8 cellular contexts compared by ENCODE assay signal in genomic region chr11:86138958-86139357, GRCh38.
DNase-seq lines count a peak whose midpoint lies in the region; ATAC-seq and TF ChIP-seq lines count a peak whose summit lies in the region.

No MANE protein-coding gene starts in this region.

- ATAC-seq in HG02938 (IDR thresholded peaks at IDR 0.05; ENCODE audit: unreplicated experiment): peak; percentile 82
- peak; percentile 36 for ATAC-seq in mucosa of descending colon
- ATAC-seq in WTC11: no peak

- H3K9me3 ChIP-seq in mucosa of descending colon: no peaks in the 10 kb centered on the region

- DNase-seq in activated naive CD4-positive, alpha-beta T cell treated with anti-CD3 and anti-CD28 coated beads for 36 hours: peak; percentile 48
- DNase-seq in activated naive CD4-positive, alpha-beta T cell (lab: John Stamatoyannopoulos, UW): no peak
- DNase-seq in RPMI7951 (ENCODE audit: low read depth) (peak; percentile 43), mucosa of descending colon (no peak), NCI-H1436 treated with DMSO at 0.1 percent for 48 hours (lab: John Stamatoyannopoulos, UW) (no peak), NCI-H2081 treated with DMSO at 0.1 percent for 48 hours (lab: John Stamatoyannopoulos, UW) (no peak), WTC11 (ENCODE audit: low spot score) (no peak)

- intact Hi-C loops in activated naive CD4-positive, alpha-beta T cell treated with anti-CD3 and anti-CD28 coated beads for 36 hours (cut with micrococcal nuclease): loop anchor here (1.0 to 5.0 kb wide), 8 partner anchors 14 to 453 kb away; no protein-coding TSS in a partner anchor
- intact Hi-C loops in mucosa of descending colon (cut with DNase I, micrococcal nuclease): no loop called here

- H3K9me3 Mint-ChIP-seq in activated naive CD4-positive, alpha-beta T cell treated with anti-CD3 and anti-CD28 coated beads for 36 hours: no peaks in the 10 kb centered on the region
- H3K9me3 Mint-ChIP-seq in WTC11: no peaks in the 10 kb centered on the region

- no peak overlapping the region for H3K4me3 ChIP-seq in mucosa of descending colon

- H3K4me3 Mint-ChIP-seq in activated naive CD4-positive, alpha-beta T cell treated with anti-CD3 and anti-CD28 coated beads for 36 hours: no peak overlapping the region
- no peak overlapping the region for H3K4me3 Mint-ChIP-seq in WTC11

- peaks cover 7% of the 10 kb centered on the region for H3K4me1 ChIP-seq in mucosa of descending colon (ENCODE audit: low read depth)

- POLR2A ChIA-PET in WTC11 (lab: Charles Lee): no interaction called here

- CTCF ChIA-PET in activated naive CD4-positive, alpha-beta T cell treated with anti-CD3 and anti-CD28 coated beads for 36 hours (lab: Charles Lee): interaction anchor here (1.6 kb wide), 1 partner anchor 72 kb away, joined by 5 read pairs; no protein-coding TSS in a partner anchor
- CTCF ChIA-PET in WTC11 (lab: Charles Lee): no interaction called here

- TF ChIP-seq CTCF in mucosa of descending colon (IDR thresholded peaks at IDR 0.05) (no peak), WTC11 (IDR thresholded peaks at IDR 0.05) (no peak)

- no peaks in the 10 kb centered on the region for H3K36me3 Mint-ChIP-seq in activated naive CD4-positive, alpha-beta T cell treated with anti-CD3 and anti-CD28 coated beads for 36 hours (ENCODE audit: low read depth)
- no peaks in the 10 kb centered on the region for H3K36me3 Mint-ChIP-seq in WTC11

- H3K27ac Mint-ChIP-seq in activated naive CD4-positive, alpha-beta T cell treated with anti-CD3 and anti-CD28 coated beads for 36 hours: peak overlapping the region; percentile 25
- H3K27ac Mint-ChIP-seq in WTC11: no peak overlapping the region

- peaks cover 13% of the 10 kb centered on the region for H3K4me1 Mint-ChIP-seq in activated naive CD4-positive, alpha-beta T cell treated with anti-CD3 and anti-CD28 coated beads for 36 hours (ENCODE audit: low read depth)
- no peaks in the 10 kb centered on the region for H3K4me1 Mint-ChIP-seq in WTC11

- no peaks in the 10 kb centered on the region for H3K27me3 Mint-ChIP-seq in activated naive CD4-positive, alpha-beta T cell treated with anti-CD3 and anti-CD28 coated beads for 36 hours (ENCODE audit: low read depth)
- no peaks in the 10 kb centered on the region; the same call in 1 of the 2 replicates for H3K27me3 Mint-ChIP-seq in WTC11 (ENCODE audit: low read depth)

- H3K36me3 ChIP-seq in mucosa of descending colon (ENCODE audit: low read depth): no peaks in the 10 kb centered on the region

TF ChIP-seq in WTC11, 78 proteins besides CTCF, POLR2A, EP300 and RAD21:
- TF ChIP-seq ATF1 (CRISPR knock-in tag; IDR thresholded peaks at IDR 0.05) (no peak), NR1H2 (CRISPR knock-in tag; IDR thresholded peaks at IDR 0.05) (no peak), ZNF138 (CRISPR knock-in tag; conservative IDR thresholded peaks at IDR 0.05) (no peak), CBFB (CRISPR knock-in tag; IDR thresholded peaks at IDR 0.05; ENCODE audit: low read depth) (no peak), ZNF263 (CRISPR knock-in tag; IDR thresholded peaks at IDR 0.05; ENCODE audit: low read depth) (no peak), FOXK1 (CRISPR knock-in tag; IDR thresholded peaks at IDR 0.05) (no peak), SP1 (CRISPR knock-in tag; conservative IDR thresholded peaks at IDR 0.05) (no peak), AFF4 (CRISPR knock-in tag; IDR thresholded peaks at IDR 0.05; ENCODE audit: borderline replicate concordance) (no peak), HMGA2 (CRISPR knock-in tag; IDR thresholded peaks at IDR 0.05) (no peak), ZNF219 (CRISPR knock-in tag; IDR thresholded peaks at IDR 0.05; ENCODE audit: borderline replicate concordance) (no peak), ZSCAN18 (CRISPR knock-in tag; IDR thresholded peaks at IDR 0.05) (no peak), MYBL2 (CRISPR knock-in tag; IDR thresholded peaks at IDR 0.05) (no peak), SMAD4 (CRISPR knock-in tag; IDR thresholded peaks at IDR 0.05) (no peak), MLX (CRISPR knock-in tag; IDR thresholded peaks at IDR 0.05) (no peak), FOXP1 (CRISPR knock-in tag; IDR thresholded peaks at IDR 0.05; ENCODE audit: borderline replicate concordance) (no peak), NFYB (CRISPR knock-in tag; conservative IDR thresholded peaks at IDR 0.05; ENCODE audit: low read depth) (no peak), ZNF416 (CRISPR knock-in tag; IDR thresholded peaks at IDR 0.05) (no peak), RORB (CRISPR knock-in tag; IDR thresholded peaks at IDR 0.05) (no peak), GRHL2 (CRISPR knock-in tag; IDR thresholded peaks at IDR 0.05; ENCODE audit: insufficient replicate concordance, severe bottlenecking) (no peak), TEAD4 (CRISPR knock-in tag; IDR thresholded peaks at IDR 0.05) (no peak)

Comparison
In these comparisons a context has a peak if more than half of its experiments do, and no peak if none do; other contexts are left out.
1. DNase-seq: peak in activated naive CD4-positive, alpha-beta T cell treated with anti-CD3 and anti-CD28 coated beads for 36 hours (single experiment) and RPMI7951 (single experiment); none in activated naive CD4-positive, alpha-beta T cell (0 of 4), mucosa of descending colon (0 of 3), NCI-H1436 treated with DMSO at 0.1 percent for 48 hours (single experiment), NCI-H2081 treated with DMSO at 0.1 percent for 48 hours (single experiment) and WTC11 (single experiment).